In the genomic region with DNA sequence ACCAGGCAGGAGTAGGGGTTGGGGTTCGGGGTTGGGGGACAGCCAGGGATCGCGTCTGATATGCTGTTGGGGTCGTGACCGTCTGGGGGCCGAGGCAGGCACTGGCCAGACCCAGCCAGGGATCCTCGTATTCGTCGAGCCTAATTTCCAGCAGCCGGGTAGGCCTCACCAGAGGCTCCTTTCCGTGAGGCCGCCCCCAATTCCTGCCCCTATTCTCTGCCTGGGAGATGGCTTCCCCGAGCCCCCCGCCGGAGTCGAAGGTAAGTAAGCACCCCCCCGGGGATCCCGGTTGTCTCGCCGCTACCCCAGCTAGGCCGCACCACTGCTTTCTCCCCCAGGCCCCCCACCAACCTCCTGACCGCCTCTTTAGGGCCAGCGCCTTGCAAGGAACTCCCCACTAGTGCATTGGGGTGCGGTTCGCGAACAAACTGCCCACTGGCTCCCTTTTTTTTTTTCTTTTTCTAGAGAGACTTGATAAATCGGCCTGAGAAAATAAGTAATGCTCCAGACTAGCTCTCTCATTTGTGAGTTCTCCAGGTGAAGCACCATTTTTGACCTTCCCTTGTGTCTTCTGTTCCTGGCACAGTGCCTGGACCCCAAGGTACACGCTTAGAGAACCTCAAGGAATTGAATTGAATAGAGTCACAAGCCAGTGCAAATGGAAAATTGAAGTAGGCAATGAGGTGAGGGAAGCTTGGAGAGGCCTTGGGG, we compare ENCODE assay signal across 8 cellular contexts. TPM values are rescaled to one million over a fixed set of nuclear protein-coding genes. Genes with fewer than 3 reads are reported as not detected.
DNase-seq lines count a peak whose midpoint lies in the region; ATAC-seq and TF ChIP-seq lines count a peak whose summit lies in the region.

No MANE protein-coding gene starts in this region.

- H3K4me3 ChIP-seq in heart left ventricle (peak overlapping the region; percentile 37 to 86 (median 77)), psoas muscle (peak overlapping the region; percentile 81)

- no peak for TF ChIP-seq POLR2A in heart left ventricle (IDR thresholded peaks at IDR 0.05)

- H3K27ac ChIP-seq in heart left ventricle (peak overlapping the region; percentile 78 to 95 (median 91)), psoas muscle (peak overlapping the region; percentile 88)

- ATAC-seq in HG03066 (IDR thresholded peaks at IDR 0.05; ENCODE audit: low read depth, unreplicated experiment) (peak; percentile 2), heart left ventricle (peak in 3 of 4 donors; percentile 2 to 13 (median 9)), psoas muscle (peak in 2 of 4 donors; percentile 16 to 58), GM18858 (IDR thresholded peaks at IDR 0.05; ENCODE audit: unreplicated experiment) (no peak)

- peaks cover 38% of the 10 kb centered on the region for H3K9me3 Mint-ChIP-seq in activated T-helper 1 cell treated with anti-CD3 and anti-CD28 coated beads, Interleukin-12 subunit alpha, Interleukin-12 subunit beta, Interleukin-2, Interleukin-4 antibody, amounts not matched to agents 30 ng/mL and 10 ng/mL and 1 ng/mL, durations not matched to agents 14 hours and 24 hours and 36 hours

- TF ChIP-seq CTCF in GM10266 (IDR thresholded peaks at IDR 0.05; ENCODE audit: control insufficient read depth, insufficient read depth, low read depth, missing control alignments) (no peak), heart left ventricle (IDR thresholded peaks at IDR 0.05) (no peak), psoas muscle (IDR thresholded peaks at IDR 0.05) (no peak)

- intact Hi-C loops in activated T-helper 1 cell treated with anti-CD3 and anti-CD28 coated beads, Interleukin-12 subunit alpha, Interleukin-12 subunit beta, Interleukin-2, Interleukin-4 antibody, amounts not matched to agents 30 ng/mL and 10 ng/mL and 1 ng/mL, durations not matched to agents 14 hours and 24 hours and 36 hours (cut with micrococcal nuclease), result loop anchor here (1.0 to 5.0 kb wide), 7 partner anchors 48 to 1300 kb away; a partner anchor contains a TSS
- intact Hi-C loops in heart left ventricle (cut with DNase I), result loop anchor here in 7 of 10 donors (2.0 to 10.0 kb wide), 7 partner anchors 46 to 1304 kb away; a partner anchor contains a TSS
- intact Hi-C loops in psoas muscle (cut with DNase I), result loop anchor here in 1 of 2 donors (2.0 to 10.0 kb wide), 3 partner anchors 134 to 1294 kb away; a partner anchor contains a TSS

- H3K4me1 ChIP-seq in heart left ventricle, result peaks cover 10 to 57% (median 34%) of the 10 kb centered on the region in 12 donors
- peaks cover 39% of the 10 kb centered on the region for H3K4me1 ChIP-seq in psoas muscle

- H3K4me3 Mint-ChIP-seq in activated T-helper 1 cell treated with anti-CD3 and anti-CD28 coated beads, Interleukin-12 subunit alpha, Interleukin-12 subunit beta, Interleukin-2, Interleukin-4 antibody, amounts not matched to agents 30 ng/mL and 10 ng/mL and 1 ng/mL, durations not matched to agents 14 hours and 24 hours and 36 hours, result peak overlapping the region; percentile 98

- H3K27me3 Mint-ChIP-seq in activated T-helper 1 cell treated with anti-CD3 and anti-CD28 coated beads, Interleukin-12 subunit alpha, Interleukin-12 subunit beta, Interleukin-2, Interleukin-4 antibody, amounts not matched to agents 30 ng/mL and 10 ng/mL and 1 ng/mL, durations not matched to agents 14 hours and 24 hours and 36 hours (ENCODE audit: insufficient read depth), result no peaks in the 10 kb centered on the region

- WGBS in heart left ventricle, 4 donors, result 0 to 2% (median 1%) methylated on average over 16 to 28 of the region's 28 CpGs
- WGBS in psoas muscle, 3 donors, result 0 to 1% (median 1%) methylated on average over 27 to 28 of the region's 28 CpGs

- H3K36me3 ChIP-seq in heart left ventricle (peaks cover 5 to 51% (median 40%) of the 10 kb centered on the region in 9 donors), psoas muscle (ENCODE audit: insufficient read depth in 1 of 2, low read depth in 1 of 2) (peaks cover 26 to 43% of the 10 kb centered on the region in 2 donors)

- DNase-seq in GM10266 (ENCODE audit: extremely low spot score) (peak; percentile 4), heart left ventricle (peak in 4 of 5 donors; percentile 28 to 69 (median 43)), psoas muscle (peak in 1 of 2 donors; percentile 16), COLO829 (ENCODE audit: low spot score) (no peak), cerebellum (ENCODE audit: low spot score) (no peak)
- no peak for DNase-seq in activated T-helper 1 cell treated with anti-CD3 and anti-CD28 coated beads, Interleukin-12 subunit alpha, Interleukin-12 subunit beta, Interleukin-2, Interleukin-4 antibody, amounts not matched to agents 30 ng/mL and 10 ng/mL and 1 ng/mL, durations not matched to agents 14 hours and 24 hours and 36 hours (ENCODE audit: low spot score)

- peaks cover 45% of the 10 kb centered on the region for H3K4me1 Mint-ChIP-seq in activated T-helper 1 cell treated with anti-CD3 and anti-CD28 coated beads, Interleukin-12 subunit alpha, Interleukin-12 subunit beta, Interleukin-2, Interleukin-4 antibody, amounts not matched to agents 30 ng/mL and 10 ng/mL and 1 ng/mL, durations not matched to agents 14 hours and 24 hours and 36 hours (ENCODE audit: low read depth)

- H3K27me3 ChIP-seq in heart left ventricle, result no peaks in the 10 kb centered on the region
- no peaks in the 10 kb centered on the region for H3K27me3 ChIP-seq in psoas muscle (ENCODE audit: insufficient read depth in 3 of 3, low read length in 2 of 3)

- H3K27ac Mint-ChIP-seq in activated T-helper 1 cell treated with anti-CD3 and anti-CD28 coated beads, Interleukin-12 subunit alpha, Interleukin-12 subunit beta, Interleukin-2, Interleukin-4 antibody, amounts not matched to agents 30 ng/mL and 10 ng/mL and 1 ng/mL, durations not matched to agents 14 hours and 24 hours and 36 hours, result peak overlapping the region; percentile 99

- H3K36me3 Mint-ChIP-seq in activated T-helper 1 cell treated with anti-CD3 and anti-CD28 coated beads, Interleukin-12 subunit alpha, Interleukin-12 subunit beta, Interleukin-2, Interleukin-4 antibody, amounts not matched to agents 30 ng/mL and 10 ng/mL and 1 ng/mL, durations not matched to agents 14 hours and 24 hours and 36 hours (ENCODE audit: low read depth), result peaks cover 70% of the 10 kb centered on the region

- H3K9me3 ChIP-seq in heart left ventricle (peaks cover 0 to 31% (median 7%) of the 10 kb centered on the region in 12 donors), psoas muscle (peaks cover under 1% of the 10 kb centered on the region)

RNA-seq across cellular contexts. Expression of a gene that starts 0.4 kb away (rescaled TPM):
- total RNA-seq in activated T-helper 1 cell treated with anti-CD3 and anti-CD28 coated beads, Interleukin-12 subunit alpha, Interleukin-12 subunit beta, Interleukin-2, Interleukin-4 antibody, amounts not matched to agents 30 ng/mL and 10 ng/mL and 1 ng/mL, durations not matched to agents 14 hours and 24 hours and 36 hours, result 11.7 and 11.8 TPM in 2 replicates
- total RNA-seq in heart left ventricle (10 to 100 TPM; 16.9 to 34.6 (median 19.3) TPM), psoas muscle (10 to 100 TPM in 3 of 4 donors, 1 to 10 TPM in 1; 7.8 to 31.3 (median 12.2) TPM), cerebellum (40.6 TPM)
- polyA plus RNA-seq in heart left ventricle (10 to 100 TPM in 1 of 2 donors, 1 to 10 TPM in 1; 10.0 to 19.3 TPM), psoas muscle (10 to 100 TPM in 1 of 3 donors, 1 to 10 TPM in 2; 6.1 to 13.2 (median 7.4) TPM)

RNA-seq across cellular contexts. Expression of a gene that starts 0.7 kb away (rescaled TPM):
- total RNA-seq in activated T-helper 1 cell treated with anti-CD3 and anti-CD28 coated beads, Interleukin-12 subunit alpha, Interleukin-12 subunit beta, Interleukin-2, Interleukin-4 antibody, amounts not matched to agents 30 ng/mL and 10 ng/mL and 1 ng/mL, durations not matched to agents 14 hours and 24 hours and 36 hours, result 16.3 and 16.6 TPM in 2 replicates
- 10 to 100 TPM; 12.3 to 18.3 (median 15.6) TPM for total RNA-seq in heart left ventricle
- polyA plus RNA-seq in heart left ventricle, result 10 to 100 TPM; 14.1 to 15.2 TPM
- 10 to 100 TPM; 11.0 to 15.2 (median 12.0) TPM for total RNA-seq in psoas muscle
- 10 to 100 TPM in 2 of 3 donors, 1 to 10 TPM in 1; 8.6 to 19.9 (median 14.1) TPM for polyA plus RNA-seq in psoas muscle
- 34.2 TPM for total RNA-seq in cerebellum

RNA-seq across cellular contexts. Expression of a gene that starts 14.3 kb away (rescaled TPM):
- total RNA-seq in activated T-helper 1 cell treated with anti-CD3 and anti-CD28 coated beads, Interleukin-12 subunit alpha, Interleukin-12 subunit beta, Interleukin-2, Interleukin-4 antibody, amounts not matched to agents 30 ng/mL and 10 ng/mL and 1 ng/mL, durations not matched to agents 14 hours and 24 hours and 36 hours, result 0.08 TPM in 1 of 2 replicates, not detected in the other
- total RNA-seq in heart left ventricle (under 1 TPM in 3 of 9 donors, not detected in 6; 0.17 to 0.32 (median 0.19) TPM), psoas muscle (under 1 TPM; 0.15 to 0.71 (median 0.25) TPM), cerebellum (not detected)
- polyA plus RNA-seq in heart left ventricle (under 1 TPM; 0.03 to 0.08 TPM), psoas muscle (under 1 TPM; 0.08 to 0.31 (median 0.08) TPM)

RNA-seq across cellular contexts. Expression of a gene that starts 36.5 kb away (rescaled TPM):
- not detected in 2 replicates for total RNA-seq in activated T-helper 1 cell treated with anti-CD3 and anti-CD28 coated beads, Interleukin-12 subunit alpha, Interleukin-12 subunit beta, Interleukin-2, Interleukin-4 antibody, amounts not matched to agents 30 ng/mL and 10 ng/mL and 1 ng/mL, durations not matched to agents 14 hours and 24 hours and 36 hours
- total RNA-seq in heart left ventricle, result 1 to 10 TPM in 1 of 9 donors, under 1 TPM in 5, not detected in 3; 0.36 to 1.8 (median 0.52) TPM
- under 1 TPM; 0.15 to 0.42 TPM for polyA plus RNA-seq in heart left ventricle
- total RNA-seq in psoas muscle, result under 1 TPM in 2 of 4 donors, not detected in 2; 0.26 to 0.82 TPM
- polyA plus RNA-seq in psoas muscle, result 1 to 10 TPM in 1 of 3 donors, under 1 TPM in 2; 0.30 to 4.3 (median 0.48) TPM
- 0.54 TPM for total RNA-seq in cerebellum

Comparison
In these comparisons a context has a peak if more than half of its experiments do, and no peak if none do; other contexts are left out.
1. DNase-seq: peak in GM10266 (single experiment) and heart left ventricle (4 of 5); none in activated T-helper 1 cell treated with anti-CD3 and anti-CD28 coated beads, Interleukin-12 subunit alpha, Interleukin-12 subunit beta, Interleukin-2, Interleukin-4 antibody, amounts not matched to agents 30 ng/mL and 10 ng/mL and 1 ng/mL, durations not matched to agents 14 hours and 24 hours and 36 hours (single experiment), COLO829 (single experiment) and cerebellum (single experiment).